ENCODE assay signal across 2 cellular contexts in the genomic region with DNA sequence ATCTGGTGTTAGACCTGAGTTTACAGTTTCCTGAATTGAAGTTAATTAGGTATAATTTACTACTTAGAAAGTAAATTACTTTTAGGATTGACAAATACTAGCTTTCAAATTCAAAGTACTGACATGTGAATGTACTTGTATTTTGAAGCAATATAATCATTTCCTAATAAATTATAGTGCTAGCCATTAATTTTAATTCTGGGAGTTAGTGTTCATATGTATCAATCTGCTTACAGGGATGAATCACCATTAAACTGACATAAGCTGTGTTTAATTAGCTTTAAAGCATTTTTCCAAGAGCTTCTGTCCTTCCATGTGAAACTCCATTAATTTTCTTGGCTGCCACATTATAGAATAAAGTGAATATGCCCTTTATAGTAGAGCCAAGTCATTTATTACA.
TF ChIP-seq lines count a peak whose summit lies in the region.

No MANE protein-coding gene starts in this region.

TF ChIP-seq in SK-N-SH treated with all-trans-retinoic acid at 6 μM for 48 hours, 23 proteins besides CTCF, POLR2A, EP300 and RAD21 (continued from another document):
- no peak for TF ChIP-seq TSHZ2 (CRISPR knock-in tag; IDR thresholded peaks at IDR 0.05)

TF ChIP-seq in SK-N-SH, 30 proteins besides CTCF, POLR2A, EP300 and RAD21 (continued from another document):
- TF ChIP-seq, protein P1, sequence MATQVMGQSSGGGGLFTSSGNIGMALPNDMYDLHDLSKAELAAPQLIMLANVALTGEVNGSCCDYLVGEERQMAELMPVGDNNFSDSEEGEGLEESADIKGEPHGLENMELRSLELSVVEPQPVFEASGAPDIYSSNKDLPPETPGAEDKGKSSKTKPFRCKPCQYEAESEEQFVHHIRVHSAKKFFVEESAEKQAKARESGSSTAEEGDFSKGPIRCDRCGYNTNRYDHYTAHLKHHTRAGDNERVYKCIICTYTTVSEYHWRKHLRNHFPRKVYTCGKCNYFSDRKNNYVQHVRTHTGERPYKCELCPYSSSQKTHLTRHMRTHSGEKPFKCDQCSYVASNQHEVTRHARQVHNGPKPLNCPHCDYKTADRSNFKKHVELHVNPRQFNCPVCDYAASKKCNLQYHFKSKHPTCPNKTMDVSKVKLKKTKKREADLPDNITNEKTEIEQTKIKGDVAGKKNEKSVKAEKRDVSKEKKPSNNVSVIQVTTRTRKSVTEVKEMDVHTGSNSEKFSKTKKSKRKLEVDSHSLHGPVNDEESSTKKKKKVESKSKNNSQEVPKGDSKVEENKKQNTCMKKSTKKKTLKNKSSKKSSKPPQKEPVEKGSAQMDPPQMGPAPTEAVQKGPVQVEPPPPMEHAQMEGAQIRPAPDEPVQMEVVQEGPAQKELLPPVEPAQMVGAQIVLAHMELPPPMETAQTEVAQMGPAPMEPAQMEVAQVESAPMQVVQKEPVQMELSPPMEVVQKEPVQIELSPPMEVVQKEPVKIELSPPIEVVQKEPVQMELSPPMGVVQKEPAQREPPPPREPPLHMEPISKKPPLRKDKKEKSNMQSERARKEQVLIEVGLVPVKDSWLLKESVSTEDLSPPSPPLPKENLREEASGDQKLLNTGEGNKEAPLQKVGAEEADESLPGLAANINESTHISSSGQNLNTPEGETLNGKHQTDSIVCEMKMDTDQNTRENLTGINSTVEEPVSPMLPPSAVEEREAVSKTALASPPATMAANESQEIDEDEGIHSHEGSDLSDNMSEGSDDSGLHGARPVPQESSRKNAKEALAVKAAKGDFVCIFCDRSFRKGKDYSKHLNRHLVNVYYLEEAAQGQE (IDR thresholded peaks at IDR 0.05; ENCODE audit: low read depth, low read length) = no peak
- TF ChIP-seq RCOR1 (IDR thresholded peaks at IDR 0.05; ENCODE audit: low read length) (no peak), FOXJ3 (CRISPR knock-in tag; IDR thresholded peaks at IDR 0.05) (no peak), ZBTB33 (IDR thresholded peaks at IDR 0.05; ENCODE audit: borderline replicate concordance, low read depth) (no peak), JUND (IDR thresholded peaks at IDR 0.05) (no peak), MEF2A (IDR thresholded peaks at IDR 0.05; ENCODE audit: borderline replicate concordance, low read depth) (no peak), POLR2AphosphoS5 (IDR thresholded peaks at IDR 0.05; ENCODE audit: low read depth, low read length) (no peak), GABPA (IDR thresholded peaks at IDR 0.05; ENCODE audit: low read depth) (no peak)
- TF ChIP-seq, protein P2, sequence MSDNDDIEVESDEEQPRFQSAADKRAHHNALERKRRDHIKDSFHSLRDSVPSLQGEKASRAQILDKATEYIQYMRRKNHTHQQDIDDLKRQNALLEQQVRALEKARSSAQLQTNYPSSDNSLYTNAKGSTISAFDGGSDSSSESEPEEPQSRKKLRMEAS (IDR thresholded peaks at IDR 0.05; ENCODE audit: low read depth) = no peak
